ENCODE assay signal across 22 cellular contexts in the genomic region with DNA sequence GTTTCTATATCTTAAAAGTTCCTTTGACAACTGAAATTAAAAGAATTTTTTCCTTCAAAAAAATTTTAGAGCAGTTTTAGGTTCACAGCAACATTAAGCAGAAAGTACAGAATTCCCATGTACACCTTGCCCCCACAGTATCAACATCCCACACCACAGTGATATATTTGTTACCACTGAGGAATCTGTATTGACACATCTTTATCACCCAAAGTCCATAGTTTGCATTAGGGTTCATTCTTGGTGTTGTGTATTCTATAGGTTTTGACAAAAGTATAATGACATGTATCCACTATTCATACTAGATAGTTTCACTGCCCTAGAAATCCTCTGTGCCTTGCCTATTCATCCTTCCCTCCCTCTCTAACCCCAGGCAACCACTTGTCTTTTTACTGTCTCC. TPM values are rescaled to one million over a fixed set of nuclear protein-coding genes. Genes with fewer than 3 reads are reported as not detected.
DNase-seq lines count a peak whose midpoint lies in the region; ATAC-seq and TF ChIP-seq lines count a peak whose summit lies in the region.
"Had no signal": no experiment of that assay in that cellular context is flagged by ENCODE, and none has a peak within 500 bp of the region (broad histone marks: within the 10 kb centered on the region; RNA-seq: fewer than 3 reads in every experiment).

No MANE protein-coding gene starts in this region.

- TF ChIP-seq EP300 in gastroesophageal sphincter (IDR thresholded peaks at IDR 0.05), result no peak

- intact Hi-C loops in left ventricle myocardium inferior (cut with micrococcal nuclease), result no loop called here
- intact Hi-C loops in Right ventricle myocardium inferior (cut with DNase I), result loop anchor here (5.0 kb wide), 1 partner anchor 40 kb away; no protein-coding TSS in a partner anchor
- intact Hi-C loops in gastrocnemius medialis (cut with DNase I; ENCODE audit: low total_unique reads), result no loop called here
- intact Hi-C loops in natural killer cell (cut with micrococcal nuclease), result loop anchor here (5.0 kb wide), 1 partner anchor 140 kb away; the partner anchor contains the start of genes C4orf46 and ETFDH

- DNase-seq in left ventricle myocardium inferior (no peak), Right ventricle myocardium inferior (ENCODE audit: missing footprints) (no peak), gastrocnemius medialis (no peak), natural killer cell (no peak), NCI-H1105 treated with DMSO at 0.1 percent for 48 hours (lab: John Stamatoyannopoulos, UW) (no peak), SKM-1 treated with dmso at 0.1 percent for 144 hours (lab: John Stamatoyannopoulos, UW; ENCODE audit: unreplicated experiment) (no peak), D341Med (ENCODE audit: low spot score) (no peak)
- DNase-seq: activated naive CD4-positive, alpha-beta T cell treated with anti-CD3 and anti-CD28 coated beads for 36 hours; activated T-cell treated with anti-CD3 and anti-CD28 coated beads, Interleukin-2, amount 50 U/mL, for 1 hour; effector memory CD4-positive, alpha-beta T cell; EL; GOT3; mesendoderm; naive thymus-derived CD8-positive, alpha-beta T cell; NCI-H1092; NCI-H2029; NCI-H2227 treated with DMSO at 0.1 percent for 48 hours; NCI-H82; ovary; stimulated activated CD4-positive, alpha-beta T cell treated with anti-CD3 and anti-CD28 coated beads, Interleukin-1b, Interleukin-23, amount 100 ng/mL, for 48 hours had no signal

- no peak overlapping the region for H3K4me3 Mint-ChIP-seq in natural killer cell

- no peaks in the 10 kb centered on the region for H3K36me3 ChIP-seq in left ventricle myocardium inferior
- no peaks in the 10 kb centered on the region for H3K36me3 ChIP-seq in gastroesophageal sphincter
- H3K36me3 ChIP-seq in gastrocnemius medialis, result no peaks in the 10 kb centered on the region
- H3K36me3 ChIP-seq: BLaER1, ovary had no signal

- no peaks in the 10 kb centered on the region for H3K27me3 Mint-ChIP-seq in natural killer cell (ENCODE audit: low read depth in 2 of 2)

- H3K4me1 Mint-ChIP-seq in natural killer cell, result peaks cover 45 to 67% of the 10 kb centered on the region in 2 donors

- ATAC-seq in Right ventricle myocardium inferior (no peak), gastroesophageal sphincter (no peak), gastrocnemius medialis (no peak), natural killer cell (no peak)

- H3K9me3 ChIP-seq in left ventricle myocardium inferior (replicated peaks), result no peaks in the 10 kb centered on the region
- H3K9me3 ChIP-seq in gastroesophageal sphincter, result no peaks in the 10 kb centered on the region
- no peaks in the 10 kb centered on the region for H3K9me3 ChIP-seq in gastrocnemius medialis
- H3K9me3 ChIP-seq: ovary had no signal

- H3K36me3 Mint-ChIP-seq in natural killer cell, result no peaks in the 10 kb centered on the region
- H3K36me3 Mint-ChIP-seq: naive thymus-derived CD8-positive, alpha-beta T cell had no signal

- no peaks in the 10 kb centered on the region for H3K9me3 Mint-ChIP-seq in natural killer cell
- H3K9me3 Mint-ChIP-seq: activated naive CD4-positive, alpha-beta T cell treated with anti-CD3 and anti-CD28 coated beads for 36 hours; naive thymus-derived CD8-positive, alpha-beta T cell had no signal

- TF ChIP-seq POLR2A in gastroesophageal sphincter (IDR thresholded peaks at IDR 0.05) (no peak), gastrocnemius medialis (IDR thresholded peaks at IDR 0.05) (no peak)

- H3K4me1 ChIP-seq in left ventricle myocardium inferior (peaks cover 87% of the 10 kb centered on the region), gastroesophageal sphincter (peaks cover 22 to 76% (median 33%) of the 10 kb centered on the region in 3 donors), gastrocnemius medialis (peaks cover 65 to 66% of the 10 kb centered on the region in 2 donors)

- peak overlapping the region in 1 of 2 donors; percentile 11 for H3K27ac Mint-ChIP-seq in natural killer cell

- H3K4me3 ChIP-seq in left ventricle myocardium inferior, result no peak overlapping the region
- no peak overlapping the region for H3K4me3 ChIP-seq in gastroesophageal sphincter
- H3K4me3 ChIP-seq in gastrocnemius medialis, result no peak overlapping the region
- H3K4me3 ChIP-seq: BLaER1, ovary had no signal

- TF ChIP-seq CTCF in left ventricle myocardium inferior (IDR thresholded peaks at IDR 0.05; ENCODE audit: borderline replicate concordance) (no peak), gastroesophageal sphincter (IDR thresholded peaks at IDR 0.05) (no peak), gastrocnemius medialis (IDR thresholded peaks at IDR 0.05 in 4 of 5, conservative IDR thresholded peaks at IDR 0.05 in 1 of 5) (no peak), natural killer cell (IDR thresholded peaks at IDR 0.05) (no peak)

- H3K27ac ChIP-seq in left ventricle myocardium inferior (replicated peaks), result peak overlapping the region; percentile 85
- H3K27ac ChIP-seq in gastroesophageal sphincter, result peak overlapping the region in 3 of 4 donors; percentile 77 to 87 (median 83)
- H3K27ac ChIP-seq in gastrocnemius medialis, result peak overlapping the region; percentile 80 to 92 (median 90)
- H3K27ac ChIP-seq: ovary had no signal

- H3K27me3 ChIP-seq in left ventricle myocardium inferior (ENCODE audit: low read depth) (no peaks in the 10 kb centered on the region), gastroesophageal sphincter (no peaks in the 10 kb centered on the region), gastrocnemius medialis (no peaks in the 10 kb centered on the region)
- H3K27me3 ChIP-seq: BLaER1, ovary had no signal

- in situ Hi-C loops in gastrocnemius medialis (cut with MboI; ENCODE audit: low sequenced_read_pairs in 4 of 4), result no loop called here

RNA-seq across cellular contexts. Expression of gene FNIP2, which starts 43.7 kb away (rescaled TPM):
- total RNA-seq in left ventricle myocardium inferior (44.0 TPM), Right ventricle myocardium inferior (46.2 TPM), gastroesophageal sphincter (100 to 1,000 TPM in 1 of 4 donors, 10 to 100 TPM in 3; 53.0 to 135 (median 70.5) TPM), gastrocnemius medialis (10 to 100 TPM in 3 of 4 donors, 1 to 10 TPM in 1; 9.9 to 32.8 (median 22.2) TPM), natural killer cell (10 to 100 TPM; 19.4 to 22.6 (median 21.8) TPM)

Comparison
In these comparisons a context has a peak if more than half of its experiments do, and no peak if none do; other contexts are left out.
1. intact Hi-C loops: an anchor here in Right ventricle myocardium inferior (5.0 kb wide) and natural killer cell (5.0 kb wide); none called in left ventricle myocardium inferior and gastrocnemius medialis.